Comparison of ENCODE assay signal across 9 cellular contexts in genomic region chr10:22849077-22849810, GRCh38.
DNase-seq lines count a peak whose midpoint lies in the region; ATAC-seq, FAIRE-seq and TF ChIP-seq lines count a peak whose summit lies in the region.
"Had no signal": no experiment of that assay in that cellular context is flagged by ENCODE, and none has a peak within 500 bp of the region (broad histone marks: within the 10 kb centered on the region; RNA-seq: fewer than 3 reads in every experiment).

No MANE protein-coding gene starts in this region.

- no peaks in the 10 kb centered on the region for H3K27me3 ChIP-seq in GM23248 (replicated peaks; ENCODE audit: insufficient read depth)
- no peaks in the 10 kb centered on the region for H3K27me3 ChIP-seq in astrocyte (ENCODE audit: insufficient read depth, low read length)
- H3K27me3 ChIP-seq in hepatocyte, result no peaks in the 10 kb centered on the region
- H3K27me3 ChIP-seq in gastrocnemius medialis, result no peaks in the 10 kb centered on the region

- no peak for FAIRE-seq in astrocyte (lab: Jason Lieb, UNC)

- H3F3A ChIP-seq in GM23248 (ENCODE audit: insufficient read depth), result no peaks in the 10 kb centered on the region

- 23 to 28% methylated on average over 12 of the region's 12 CpGs for WGBS in GM23248 (ENCODE audit: low coverage in 1 of 2, low lambda C conversion rate in 2 of 2, missing lambda C conversion rate in 2 of 2), 2 experiments
- 65% methylated on average over 12 of the region's 12 CpGs for WGBS in hepatocyte (ENCODE audit: low lambda C conversion rate, missing lambda C conversion rate)

- H3K9me2 ChIP-seq in GM23248 (ENCODE audit: insufficient read depth) (no peaks in the 10 kb centered on the region), hepatocyte (replicated peaks; ENCODE audit: insufficient read depth) (no peaks in the 10 kb centered on the region)

- no peaks in the 10 kb centered on the region for H3K36me3 Mint-ChIP-seq in astrocyte (ENCODE audit: low read depth, unreplicated experiment)

- H3K4me3 Mint-ChIP-seq in astrocyte (ENCODE audit: unreplicated experiment), result peak overlapping the region; percentile 59

- peak overlapping the region; percentile 92 for H2AFZ ChIP-seq in GM23248
- H2AFZ ChIP-seq in astrocyte (ENCODE audit: low read depth, low read length), result peak overlapping the region; percentile 58
- peak overlapping the region; percentile 4 for H2AFZ ChIP-seq in hepatocyte

- H3K27ac ChIP-seq in GM23248 (0 out of 2 replicates have a peak overlapping the region, but pooled peaks have one; percentile 20), astrocyte (ENCODE audit: low read depth, low read length) (no peak overlapping the region), hepatocyte (peak overlapping the region; percentile 65), gastrocnemius medialis (peak overlapping the region; percentile 39 to 78 (median 62))

- intact Hi-C loops in gastrocnemius medialis (cut with DNase I; ENCODE audit: low total_unique reads), result no loop called here

- H3K9me3 ChIP-seq in GM23248 (ENCODE audit: low read depth), result no peaks in the 10 kb centered on the region
- H3K9me3 ChIP-seq in astrocyte (ENCODE audit: insufficient read depth, low read depth, low read length), result no peaks in the 10 kb centered on the region
- H3K9me3 ChIP-seq in hepatocyte (ENCODE audit: low read depth), result no peaks in the 10 kb centered on the region
- H3K9me3 ChIP-seq in gastrocnemius medialis, result no peaks in the 10 kb centered on the region

- in situ Hi-C loops in GM23248 (cut with MboI), result no loop called here
- in situ Hi-C loops in gastrocnemius medialis (cut with MboI; ENCODE audit: low sequenced_read_pairs in 4 of 4), result no loop called here

- H3K36me3 ChIP-seq in GM23248 (ENCODE audit: low read depth) (no peaks in the 10 kb centered on the region), astrocyte (ENCODE audit: insufficient read depth, low read length) (no peaks in the 10 kb centered on the region), hepatocyte (replicated peaks; ENCODE audit: insufficient read depth, low read depth) (no peaks in the 10 kb centered on the region), gastrocnemius medialis (no peaks in the 10 kb centered on the region)

- H3K4me2 ChIP-seq in GM23248 (ENCODE audit: unreplicated experiment) (peak overlapping the region; percentile 76), astrocyte (ENCODE audit: low read length) (peak overlapping the region; percentile 60), hepatocyte (peak overlapping the region; percentile 31)

- peak; percentile 72 for DNase-seq in GM23248
- DNase-seq in astrocyte (ENCODE audit: low read depth), result peak; percentile 38
- DNase-seq in hepatocyte (ENCODE audit: low spot score), result peak; percentile 36
- peak; percentile 58 to 69 for DNase-seq in gastrocnemius medialis
- no peak for DNase-seq in activated CD4-positive, alpha-beta T cell treated with anti-CD3 and anti-CD28 coated beads, Interleukin-2, amount 50 U/mL, for 4 hours
- no peak for DNase-seq in NCI-H146 (lab: John Stamatoyannopoulos, UW)
- DNase-seq: NCI-H774 had no signal

- H3K27me3 Mint-ChIP-seq in astrocyte (ENCODE audit: low read depth, unreplicated experiment), result no peaks in the 10 kb centered on the region

- H3K9me3 Mint-ChIP-seq in astrocyte (ENCODE audit: unreplicated experiment), result no peaks in the 10 kb centered on the region

- no peaks in the 10 kb centered on the region for H4K20me1 ChIP-seq in GM23248 (ENCODE audit: insufficient read depth)
- H4K20me1 ChIP-seq in astrocyte (ENCODE audit: insufficient read depth, low read length), result no peaks in the 10 kb centered on the region
- H4K20me1 ChIP-seq in hepatocyte (ENCODE audit: insufficient read depth, poor library complexity, severe bottlenecking), result no peaks in the 10 kb centered on the region

- H3K4me1 ChIP-seq in GM23248 (ENCODE audit: insufficient read depth), result no peaks in the 10 kb centered on the region
- H3K4me1 ChIP-seq in astrocyte (ENCODE audit: insufficient read depth, low read length), result peaks cover 3% of the 10 kb centered on the region
- H3K4me1 ChIP-seq in hepatocyte (ENCODE audit: insufficient read depth), result peaks cover 3% of the 10 kb centered on the region
- peaks cover 13 to 15% of the 10 kb centered on the region in 2 donors for H3K4me1 ChIP-seq in gastrocnemius medialis

- TF ChIP-seq POLR2A in gastrocnemius medialis (IDR thresholded peaks at IDR 0.05), result no peak

- peak overlapping the region; percentile 76 for H3K27ac Mint-ChIP-seq in astrocyte (ENCODE audit: unreplicated experiment)

- H3K4me3 ChIP-seq in GM23248 (peak overlapping the region; percentile 62), astrocyte (ENCODE audit: insufficient read depth, low read depth, low read length) (no peak overlapping the region), hepatocyte (no peak overlapping the region), gastrocnemius medialis (no peak overlapping the region)

- H3K9ac ChIP-seq in GM23248 (peak overlapping the region; percentile 56), astrocyte (ENCODE audit: low read length) (peak overlapping the region; percentile 14)

- TF ChIP-seq CTCF in astrocyte (IDR thresholded peaks at IDR 0.05; ENCODE audit: insufficient read depth, low read depth, low read length), result no peak
- TF ChIP-seq CTCF in hepatocyte (IDR thresholded peaks at IDR 0.05; ENCODE audit: poor library complexity), result no peak
- no peak for TF ChIP-seq CTCF in gastrocnemius medialis (IDR thresholded peaks at IDR 0.05 in 4 of 5, conservative IDR thresholded peaks at IDR 0.05 in 1 of 5)

- ATAC-seq in gastrocnemius medialis (peak; percentile 86 to 90), HG03378 (IDR thresholded peaks at IDR 0.05; ENCODE audit: unreplicated experiment) (no peak), HG02973 (IDR thresholded peaks at IDR 0.05; ENCODE audit: unreplicated experiment) (no peak)

- H3K79me2 ChIP-seq in GM23248 (ENCODE audit: insufficient read depth), result no peaks in the 10 kb centered on the region
- no peaks in the 10 kb centered on the region for H3K79me2 ChIP-seq in astrocyte (ENCODE audit: insufficient read depth, low read length)
- no peaks in the 10 kb centered on the region for H3K79me2 ChIP-seq in hepatocyte

- H3K4me1 Mint-ChIP-seq in astrocyte (ENCODE audit: low read depth, unreplicated experiment), result peaks cover 10% of the 10 kb centered on the region

Comparison
In these comparisons a context has a peak if more than half of its experiments do, and no peak if none do; other contexts are left out.
1. DNase-seq: peak in GM23248 (single experiment), astrocyte (single experiment), hepatocyte (single experiment) and gastrocnemius medialis (2 of 2); none in activated CD4-positive, alpha-beta T cell treated with anti-CD3 and anti-CD28 coated beads, Interleukin-2, amount 50 U/mL, for 4 hours (0 of 2) and NCI-H146 (single experiment).
2. H2AFZ ChIP-seq: peak in every context shown above with its lines; median percentile 92 in GM23248; 58 in astrocyte; 4 in hepatocyte.
3. ATAC-seq: peak in gastrocnemius medialis (2 of 2); none in HG03378 (single experiment) and HG02973 (single experiment).
4. Peak in every context shown above with its lines, with median percentiles within 50 percentile points of each other: H3K4me2 ChIP-seq.